Comparison of ENCODE assay signal across 11 cellular contexts in the genomic region with DNA sequence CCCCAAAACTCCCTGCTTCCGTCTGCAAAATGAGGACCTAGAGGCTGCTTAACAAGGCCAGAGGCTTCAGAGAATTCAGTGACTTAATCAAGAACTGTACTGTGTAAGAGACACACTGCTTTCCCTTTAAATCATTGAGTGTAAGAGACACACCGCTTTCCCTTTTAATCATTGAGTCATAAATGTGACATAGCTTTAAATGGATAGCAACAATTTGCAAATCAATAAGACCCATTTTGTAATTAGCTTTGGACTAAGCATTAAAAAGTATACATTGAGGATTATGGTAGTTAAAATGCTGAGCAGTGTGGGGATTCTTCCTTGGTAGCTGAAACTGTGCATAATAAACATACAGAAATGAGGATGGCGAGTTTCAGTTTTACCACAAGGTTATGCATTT. TPM values are rescaled to one million over a fixed set of nuclear protein-coding genes. Genes with fewer than 3 reads are reported as not detected.
"Had no signal": no experiment of that assay in that cellular context is flagged by ENCODE, and none has a peak within 500 bp of the region (broad histone marks: within the 10 kb centered on the region; RNA-seq: fewer than 3 reads in every experiment).

No MANE protein-coding gene starts in this region.

- H3K27ac ChIP-seq: HL-60, KMS-11 had no signal

- H2AFZ ChIP-seq: GM23338 had no signal

- DNase-seq: H9, HFFc6, KBM-7 had no signal

- H3K4me1 Mint-ChIP-seq: IgD-negative memory B cell had no signal

- H3K27ac Mint-ChIP-seq: GM23338, HFFc6, IgD-negative memory B cell had no signal

- H3K27me3 Mint-ChIP-seq: IgD-negative memory B cell had no signal

- H3K9ac ChIP-seq: KMS-11 had no signal

- H3K4me3 ChIP-seq: GM23338 had no signal

- ATAC-seq: GM23338, HCT116, HepG2 had no signal

- H3K4me3 Mint-ChIP-seq: GM23338, H9, HFFc6, IgD-negative memory B cell had no signal

- FAIRE-seq: H54, HepG2 had no signal

- H3K9me3 Mint-ChIP-seq: GM23338, H9, HFFc6 had no signal

- H3K4me2 ChIP-seq: GM23338, KMS-11 had no signal

- H3K36me3 Mint-ChIP-seq: IgD-negative memory B cell had no signal

RNA-seq across cellular contexts. Expression of a gene that starts 31.8 kb away (rescaled TPM):
- total RNA-seq: GM23338, H1, HepG2, HFFc6 had no signal
- polyA plus RNA-seq: H1, HepG2, IgD-negative memory B cell had no signal
